Comparison of ENCODE assay signal across 8 cellular contexts in the genomic region with DNA sequence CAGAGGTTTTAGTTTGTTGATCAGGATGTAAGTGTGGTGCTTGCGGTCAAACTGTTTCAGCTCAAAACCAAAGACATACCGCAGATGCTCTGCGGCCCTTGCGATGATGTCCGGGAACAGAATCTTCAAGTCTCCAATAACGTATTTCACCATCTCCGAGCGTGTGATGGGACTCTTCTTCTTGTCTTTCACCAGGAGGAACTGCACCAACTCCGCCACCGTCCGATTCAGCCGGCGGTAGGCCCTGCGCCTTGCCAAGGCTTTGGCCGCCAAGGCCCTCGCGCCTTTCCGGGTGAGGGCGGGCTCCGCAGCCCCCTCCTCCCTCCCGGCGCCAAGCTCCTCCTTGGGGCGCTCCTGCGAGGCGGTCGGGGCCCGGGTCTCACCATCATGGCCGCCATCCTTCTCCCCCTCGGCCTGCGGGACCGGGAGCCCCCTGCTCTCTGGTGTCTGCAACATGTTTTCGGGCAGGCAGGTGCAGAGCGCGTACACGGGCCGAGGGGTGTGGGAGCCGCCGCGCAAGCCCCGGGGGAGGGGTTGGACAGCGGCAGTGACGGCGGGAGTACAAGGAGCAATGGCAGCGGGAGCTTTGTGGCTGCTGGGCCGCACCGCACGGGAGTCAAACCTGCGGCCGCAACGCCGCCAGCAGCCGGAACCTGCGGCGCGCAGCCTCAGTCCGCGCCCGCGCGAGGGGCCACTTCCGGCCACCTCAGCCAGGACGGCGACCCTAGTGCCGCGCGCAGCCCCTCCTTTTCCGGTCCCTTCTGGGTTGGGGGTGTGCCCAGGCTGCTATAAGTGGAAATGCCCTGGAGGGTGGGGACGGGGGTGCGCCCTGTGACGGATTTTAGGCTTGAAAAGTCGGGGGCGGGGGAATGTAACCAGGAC. TPM values are rescaled to one million over a fixed set of nuclear protein-coding genes. Genes with fewer than 3 reads are reported as not detected.
A peak's percentile ranks its signal among the peaks of the same experiment; 100 is the strongest.
DNase-seq lines count a peak whose midpoint lies in the region; ATAC-seq and TF ChIP-seq lines count a peak whose summit lies in the region.

A gene with protein sequence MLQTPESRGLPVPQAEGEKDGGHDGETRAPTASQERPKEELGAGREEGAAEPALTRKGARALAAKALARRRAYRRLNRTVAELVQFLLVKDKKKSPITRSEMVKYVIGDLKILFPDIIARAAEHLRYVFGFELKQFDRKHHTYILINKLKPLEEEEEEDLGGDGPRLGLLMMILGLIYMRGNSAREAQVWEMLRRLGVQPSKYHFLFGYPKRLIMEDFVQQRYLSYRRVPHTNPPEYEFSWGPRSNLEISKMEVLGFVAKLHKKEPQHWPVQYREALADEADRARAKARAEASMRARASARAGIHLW (minus strand): TSS at position 699 of the 882 bp plus-strand sequence. CDS start 243 bp downstream, at position 456.

- peak within 1 kb of the TSS; percentile 59 for H2BK5ac ChIP-seq in IMR-90 (ENCODE audit: low read depth, low read length, poor library complexity, severe bottlenecking)

- intact Hi-C loops in IMR-90 (cut with micrococcal nuclease): loop anchor here (5.0 kb wide), 2 partner anchors 51 to 129 kb away; no protein-coding TSS in a partner anchor

- peaks cover 5% of the 10 kb centered on the region; the same call in 1 of the 2 replicates for H3K9me3 ChIP-seq in IMR-90 (ENCODE audit: control insufficient read depth, insufficient read depth, low read length)
- H3K9me3 ChIP-seq in OCI-LY3 (ENCODE audit: insufficient read depth, low read length): no peaks in the 10 kb centered on the region; the same call in 1 of the 2 replicates

- dilution Hi-C loops in IMR-90 (cut with HindIII; ENCODE audit: low sequenced_read_pairs, unreplicated experiment): no loop called here

- in situ Hi-C loops in IMR-90 (cut with MboI; ENCODE audit: low sequenced_read_pairs): no loop called here

- TF ChIP-seq POLR2A in IMR-90 (IDR thresholded peaks at IDR 0.05; ENCODE audit: low read depth, low read length): peak; percentile 56; the same call in 1 of the 2 replicates

- peak within 1 kb of the TSS; percentile 87 for H2AK5ac ChIP-seq in IMR-90 (ENCODE audit: low read depth, low read length)

- H3K9me1 ChIP-seq in IMR-90 (ENCODE audit: insufficient read depth, low read length): peaks cover 8% of the 10 kb centered on the region

- WGBS in IMR-90 (ENCODE audit: extremely low coverage in 2 of 2, insufficient read length in 1 of 2), 2 experiments: 0% methylated on average over 29 of the region's 72 CpGs; no CpG with 5 or more reads in 1 of the 2 experiments

- H3K9ac ChIP-seq in IMR-90 (ENCODE audit: low read depth, low read length) (peak within 1 kb of the TSS; percentile 92), OCI-LY3 (ENCODE audit: low read length) (peak within 1 kb of the TSS; percentile 86)

- peak within 1 kb of the TSS; percentile 67 for H4K5ac ChIP-seq in IMR-90 (ENCODE audit: low read depth, low read length)

- peak within 1 kb of the TSS; percentile 57 for H3K18ac ChIP-seq in IMR-90 (ENCODE audit: low read depth, low read length)

- peak within 1 kb of the TSS; percentile 87 for H3K4ac ChIP-seq in IMR-90 (ENCODE audit: low read depth, low read length)

- peak within 1 kb of the TSS; percentile 71 for H2BK120ac ChIP-seq in IMR-90 (ENCODE audit: low read depth, low read length)

- peaks cover 24% of the 10 kb centered on the region for H3K79me2 ChIP-seq in OCI-LY3 (ENCODE audit: low read length)

- H3K79me1 ChIP-seq in IMR-90 (ENCODE audit: low read depth in 1 of 2, low read length in 2 of 2): peaks cover 19 to 30% of the 10 kb centered on the region in 2 experiments

- H3K23ac ChIP-seq in IMR-90 (ENCODE audit: low read depth, low read length): peak within 1 kb of the TSS; percentile 87

- peak within 1 kb of the TSS; percentile 95 for H3K14ac ChIP-seq in IMR-90 (replicated peaks; ENCODE audit: low read depth, low read length)

- H2BK20ac ChIP-seq in IMR-90 (ENCODE audit: low read depth, low read length): peak within 1 kb of the TSS; percentile 16

- POLR2A ChIA-PET in IMR-90 (lab: Charles Lee; ENCODE audit: unreplicated experiment): interaction anchor here (0.6 to 1.5 kb wide), 2 partner anchors 21 to 29 kb away, joined by 3 to 28 read pairs; no protein-coding TSS in a partner anchor

- H3K4me1 ChIP-seq in IMR-90 (ENCODE audit: control insufficient read depth, insufficient read depth, low read length): peaks cover 10% of the 10 kb centered on the region
- H3K4me1 ChIP-seq in OCI-LY3 (ENCODE audit: low read length): peaks cover 28% of the 10 kb centered on the region

- peak within 1 kb of the TSS; percentile 96 to 97 for H4K8ac ChIP-seq in IMR-90 (ENCODE audit: low read depth in 2 of 2, low read length in 2 of 2)

- H3K27ac ChIP-seq in IMR-90 (ENCODE audit: insufficient read depth, low read length) (peak within 1 kb of the TSS; percentile 88), OCI-LY3 (ENCODE audit: low read length) (peak within 1 kb of the TSS; percentile 79)

- DNase-seq in D341Med (ENCODE audit: low spot score) (peak; percentile 96), IMR-90 (peak; percentile 81), activated T-cell treated with anti-CD3 and anti-CD28 coated beads for 24 hours (ENCODE audit: low read depth) (peak; percentile 76), epithelial cell of esophagus (ENCODE audit: low read depth) (peak; percentile 68), middle frontal gyrus (ENCODE audit: extremely low spot score, low spot score) (peak; percentile 56)
- peak; percentile 62 to 71 for DNase-seq in stimulated activated CD8-positive, alpha-beta memory T cell treated with anti-CD3 and anti-CD28 coated beads, Interleukin-2, amount 100 ng/mL, for 48 hours (ENCODE audit: low read depth in 2 of 2)

- H4K20me1 ChIP-seq in IMR-90 (ENCODE audit: insufficient read depth, low read length) (peaks cover 3% of the 10 kb centered on the region; the same call in 1 of the 2 replicates), OCI-LY3 (ENCODE audit: insufficient read depth, low read length) (peaks cover 7% of the 10 kb centered on the region)

- no TSS peak for BruUV-seq in IMR-90 (replicated peaks; lab: Mats Ljungman, UMichigan)

- H2BK15ac ChIP-seq in IMR-90 (ENCODE audit: low read depth, low read length): peak within 1 kb of the TSS; percentile 12; the same call in 1 of the 3 replicates

- peak within 1 kb of the TSS; percentile 94 for H2AK9ac ChIP-seq in IMR-90 (replicated peaks; ENCODE audit: low read depth, low read length, poor library complexity)

- H2AFZ ChIP-seq in IMR-90 (replicated peaks; ENCODE audit: low read length, poor library complexity) (peak within 1 kb of the TSS; percentile 96), OCI-LY3 (ENCODE audit: low read depth, low read length) (peak within 1 kb of the TSS; percentile 83)

- H3K36me3 ChIP-seq in IMR-90 (ENCODE audit: control insufficient read depth, insufficient read depth, low read length) (peaks cover 4% of the 10 kb centered on the region), OCI-LY3 (replicated peaks; ENCODE audit: low read depth, low read length) (peaks cover 37% of the 10 kb centered on the region)

- peak; percentile 81 for ATAC-seq in GM21528 (IDR thresholded peaks at IDR 0.05; ENCODE audit: low FRiP score, unreplicated experiment)
- ATAC-seq in IMR-90 (ENCODE audit: low read depth): peak; percentile 89

- no peak for TF ChIP-seq RAD21 in IMR-90 (IDR thresholded peaks at IDR 0.05; ENCODE audit: low read length)

- peak within 1 kb of the TSS; percentile 88 for H3K56ac ChIP-seq in IMR-90 (ENCODE audit: extremely low read depth, insufficient read depth, low read length)

- H3K4me3 ChIP-seq in IMR-90 (ENCODE audit: insufficient read depth, low read depth, low read length): peak within 1 kb of the TSS; percentile 74
- H3K4me3 ChIP-seq in OCI-LY3 (ENCODE audit: low read length): peak within 1 kb of the TSS; percentile 88
- H3K4me3 ChIP-seq in epithelial cell of esophagus (ENCODE audit: low read length): peak within 1 kb of the TSS; percentile 65

- H4K91ac ChIP-seq in IMR-90 (ENCODE audit: insufficient read depth, low read depth, low read length): peak within 1 kb of the TSS; percentile 82

- H3K4me2 ChIP-seq in IMR-90 (ENCODE audit: low read depth, low read length) (peak within 1 kb of the TSS; percentile 86), OCI-LY3 (ENCODE audit: low read length) (peak within 1 kb of the TSS; percentile 93)

- TF ChIP-seq CTCF in IMR-90 (conservative IDR thresholded peaks at IDR 0.05; ENCODE audit: low read depth, low read length): no peak
- TF ChIP-seq CTCF in OCI-LY3 (IDR thresholded peaks at IDR 0.05; ENCODE audit: low read depth, low read length): no peak
- TF ChIP-seq CTCF in epithelial cell of esophagus (IDR thresholded peaks at IDR 0.05; ENCODE audit: insufficient read depth, low read depth, low read length, missing control alignments): no peak

- CTCF ChIA-PET in IMR-90 (lab: Yijun Ruan, JAX): interaction anchor here (1.2 kb wide), 1 partner anchor 23 kb away, joined by 7 read pairs; no protein-coding TSS in a partner anchor

- no peaks in the 10 kb centered on the region for H3K27me3 ChIP-seq in IMR-90 (ENCODE audit: control insufficient read depth, insufficient read depth, low read length)
- H3K27me3 ChIP-seq in OCI-LY3 (ENCODE audit: low read depth, low read length): no peaks in the 10 kb centered on the region

TF ChIP-seq in IMR-90, 13 proteins besides CTCF, POLR2A, EP300 and RAD21 (continues in another document):
- TF ChIP-seq BHLHE40 (IDR thresholded peaks at IDR 0.05; ENCODE audit: low read depth, low read length) (no peak; the same call in 1 of the 2 replicates), FOS (IDR thresholded peaks at IDR 0.05; ENCODE audit: low read depth, low read length) (no peak), CEBPB (IDR thresholded peaks at IDR 0.05; ENCODE audit: low read depth, low read length) (0 out of 2 replicates have a peak, but pooled peaks have one; percentile 6), CHD1 (IDR thresholded peaks at IDR 0.05; ENCODE audit: low read depth, low read length) (no peak), SMC3 (IDR thresholded peaks at IDR 0.05; ENCODE audit: low read depth, low read length) (no peak), RFX5 (IDR thresholded peaks at IDR 0.05; ENCODE audit: low read depth, low read length) (no peak; the same call in 1 of the 2 replicates), MAZ (IDR thresholded peaks at IDR 0.05; ENCODE audit: borderline replicate concordance, low read depth, low read length) (0 out of 2 replicates have a peak, but pooled peaks have one; percentile 46)
- TF ChIP-seq, protein P1, sequence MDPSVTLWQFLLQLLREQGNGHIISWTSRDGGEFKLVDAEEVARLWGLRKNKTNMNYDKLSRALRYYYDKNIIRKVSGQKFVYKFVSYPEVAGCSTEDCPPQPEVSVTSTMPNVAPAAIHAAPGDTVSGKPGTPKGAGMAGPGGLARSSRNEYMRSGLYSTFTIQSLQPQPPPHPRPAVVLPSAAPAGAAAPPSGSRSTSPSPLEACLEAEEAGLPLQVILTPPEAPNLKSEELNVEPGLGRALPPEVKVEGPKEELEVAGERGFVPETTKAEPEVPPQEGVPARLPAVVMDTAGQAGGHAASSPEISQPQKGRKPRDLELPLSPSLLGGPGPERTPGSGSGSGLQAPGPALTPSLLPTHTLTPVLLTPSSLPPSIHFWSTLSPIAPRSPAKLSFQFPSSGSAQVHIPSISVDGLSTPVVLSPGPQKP (IDR thresholded peaks at IDR 0.05; ENCODE audit: borderline replicate concordance, low read depth, low read length): no peak

RNA-seq across cellular contexts. Expression of the gene that starts here (rescaled TPM):
- 10.6 and 16.4 TPM in 2 replicates for total RNA-seq in IMR-90 (2012; rRNA removed)
- polyA plus RNA-seq in IMR-90 (2012; rRNA removed): 18.3 and 19.4 TPM in 2 replicates
- 19.1 and 19.8 TPM in 2 replicates for polyA plus RNA-seq in IMR-90 (2012; cell fraction: cytosol; rRNA removed)
- 6.1 and 8.7 TPM in 2 replicates for polyA plus RNA-seq in IMR-90 (2012; cell fraction: nucleus; rRNA removed; ENCODE audit: low replicate concordance)

Comparison
In these comparisons a context has a peak if more than half of its experiments do, and no peak if none do; other contexts are left out.
1. Peak in every context shown above with its lines: DNase-seq, ATAC-seq, H3K4me3 ChIP-seq and H3K27ac ChIP-seq.